1 cellular context compared by ENCODE assay signal in the genomic region with DNA sequence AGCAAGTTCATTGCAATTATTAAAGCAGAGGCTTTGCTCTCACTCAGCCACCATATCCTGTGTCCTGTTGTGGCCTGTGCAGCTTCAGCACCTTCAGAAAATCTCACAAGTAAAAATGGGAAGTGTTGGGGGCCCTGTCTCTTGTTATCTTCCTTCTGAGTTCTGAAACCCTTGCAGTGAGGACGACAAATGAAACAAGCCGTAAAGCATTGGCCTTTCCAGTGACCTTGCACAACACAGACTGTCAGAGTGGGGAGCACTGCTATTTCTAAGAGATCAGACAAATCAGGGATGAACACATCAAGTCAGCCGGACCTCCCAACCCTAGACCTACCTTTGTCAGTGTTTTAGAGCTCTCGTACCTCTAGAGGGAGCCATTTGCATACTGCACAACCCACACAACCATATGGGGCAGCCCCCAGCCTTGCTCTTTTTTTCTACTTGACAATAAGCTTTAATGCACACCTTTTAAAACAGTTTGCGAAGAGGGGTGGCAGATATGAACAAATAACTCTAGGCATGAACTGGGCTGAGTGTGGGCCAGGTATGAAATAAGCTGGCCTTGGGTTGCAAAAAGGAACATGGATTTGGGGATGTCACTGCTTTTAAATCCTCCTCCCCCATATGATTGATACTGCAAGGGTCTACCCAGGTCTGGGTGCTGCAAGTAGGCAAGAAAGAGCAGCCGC.
TF ChIP-seq lines count a peak whose summit lies in the region.

No MANE protein-coding gene starts in this region.

TF ChIP-seq in HepG2, 621 proteins besides CTCF, POLR2A, EP300 and RAD21 (continued from another document):
- TF ChIP-seq, protein P1, sequence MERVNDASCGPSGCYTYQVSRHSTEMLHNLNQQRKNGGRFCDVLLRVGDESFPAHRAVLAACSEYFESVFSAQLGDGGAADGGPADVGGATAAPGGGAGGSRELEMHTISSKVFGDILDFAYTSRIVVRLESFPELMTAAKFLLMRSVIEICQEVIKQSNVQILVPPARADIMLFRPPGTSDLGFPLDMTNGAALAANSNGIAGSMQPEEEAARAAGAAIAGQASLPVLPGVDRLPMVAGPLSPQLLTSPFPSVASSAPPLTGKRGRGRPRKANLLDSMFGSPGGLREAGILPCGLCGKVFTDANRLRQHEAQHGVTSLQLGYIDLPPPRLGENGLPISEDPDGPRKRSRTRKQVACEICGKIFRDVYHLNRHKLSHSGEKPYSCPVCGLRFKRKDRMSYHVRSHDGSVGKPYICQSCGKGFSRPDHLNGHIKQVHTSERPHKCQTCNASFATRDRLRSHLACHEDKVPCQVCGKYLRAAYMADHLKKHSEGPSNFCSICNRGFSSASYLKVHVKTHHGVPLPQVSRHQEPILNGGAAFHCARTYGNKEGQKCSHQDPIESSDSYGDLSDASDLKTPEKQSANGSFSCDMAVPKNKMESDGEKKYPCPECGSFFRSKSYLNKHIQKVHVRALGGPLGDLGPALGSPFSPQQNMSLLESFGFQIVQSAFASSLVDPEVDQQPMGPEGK (CRISPR knock-in tag; IDR thresholded peaks at IDR 0.05) = 0 out of 2 replicates have a peak, but pooled peaks have one; percentile 18
- TF ChIP-seq XRCC5 (optimal IDR thresholded peaks at IDR 0.05; ENCODE audit: low read length) (peak; percentile 36), ZNF501 (CRISPR knock-in tag; IDR thresholded peaks at IDR 0.05) (no peak), ZNF567 (CRISPR knock-in tag; IDR thresholded peaks at IDR 0.05; ENCODE audit: borderline replicate concordance) (0 out of 2 replicates have a peak, but pooled peaks have one; percentile 53), STAG1 (CRISPR knock-in tag; IDR thresholded peaks at IDR 0.05) (peak; percentile 79)
- TF ChIP-seq, protein P2, sequence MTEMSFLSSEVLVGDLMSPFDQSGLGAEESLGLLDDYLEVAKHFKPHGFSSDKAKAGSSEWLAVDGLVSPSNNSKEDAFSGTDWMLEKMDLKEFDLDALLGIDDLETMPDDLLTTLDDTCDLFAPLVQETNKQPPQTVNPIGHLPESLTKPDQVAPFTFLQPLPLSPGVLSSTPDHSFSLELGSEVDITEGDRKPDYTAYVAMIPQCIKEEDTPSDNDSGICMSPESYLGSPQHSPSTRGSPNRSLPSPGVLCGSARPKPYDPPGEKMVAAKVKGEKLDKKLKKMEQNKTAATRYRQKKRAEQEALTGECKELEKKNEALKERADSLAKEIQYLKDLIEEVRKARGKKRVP (CRISPR knock-in tag; IDR thresholded peaks at IDR 0.05) = no peak
